Comparison of ENCODE assay signal across 14 cellular contexts in the genomic region with DNA sequence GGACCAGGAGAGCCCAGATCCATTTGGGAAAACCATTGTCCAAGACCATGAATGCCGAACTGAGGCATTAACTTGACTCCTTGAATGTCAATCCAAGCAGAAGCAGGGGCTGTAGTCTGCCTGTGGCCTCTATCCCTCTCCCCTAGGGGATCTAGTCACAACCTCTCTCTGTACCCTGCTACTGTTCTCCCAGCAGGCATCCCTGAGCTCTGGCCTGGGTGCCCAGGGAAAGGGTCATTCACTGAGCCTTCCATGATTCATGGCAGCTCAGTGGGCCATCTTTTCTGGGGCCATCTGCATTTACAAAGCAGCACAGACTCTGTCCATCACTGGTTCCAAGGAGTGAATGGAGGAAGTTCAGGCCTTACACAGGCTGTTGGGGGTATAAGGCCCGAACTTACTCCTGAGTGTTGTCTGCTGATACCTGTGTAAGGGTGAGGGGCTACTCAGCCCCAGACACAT.
DNase-seq lines count a peak whose midpoint lies in the region; ATAC-seq, FAIRE-seq and TF ChIP-seq lines count a peak whose summit lies in the region.
"Had no signal": no experiment of that assay in that cellular context is flagged by ENCODE, and none has a peak within 500 bp of the region (broad histone marks: within the 10 kb centered on the region; RNA-seq: fewer than 3 reads in every experiment).

No MANE protein-coding gene starts in this region.

- dilution Hi-C loops in keratinocyte (cut with MboI; ENCODE audit: extremely low pct_ligation_motif_present, low sequenced_read_pairs): no loop called here

- ATAC-seq in K562: no peak
- ATAC-seq: activated naive CD8-positive, alpha-beta T cell treated with anti-CD3 and anti-CD28 coated beads, Interleukin-2, amount 50 U/mL, for 24 hours had no signal

- H2AFZ ChIP-seq in K562 (ENCODE audit: low read depth, low read length) (no peak overlapping the region), keratinocyte (ENCODE audit: control insufficient read depth, low read length) (no peak overlapping the region)

- H4K20me1 ChIP-seq in K562 (replicated peaks; ENCODE audit: control insufficient read depth, insufficient read depth, low read length) (no peaks in the 10 kb centered on the region), keratinocyte (ENCODE audit: control insufficient read depth, extremely low read depth, insufficient read depth, low read length) (no peaks in the 10 kb centered on the region)

- no peak overlapping the region; a peak in 1 of 4 replicates for H3K9ac ChIP-seq in K562 (ENCODE audit: insufficient read depth in 1 of 2, low read depth in 2 of 2, low read length in 2 of 2)
- peak overlapping the region; percentile 91 for H3K9ac ChIP-seq in keratinocyte (ENCODE audit: control insufficient read depth, extremely low read depth, insufficient read depth, low read length)
- peak overlapping the region; percentile 73 for H3K9ac ChIP-seq in skeletal muscle satellite cell (ENCODE audit: low read depth, low read length)

- H3K9me1 ChIP-seq in K562 (ENCODE audit: control insufficient read depth, insufficient read depth, low read length) (no peaks in the 10 kb centered on the region), keratinocyte (ENCODE audit: control insufficient read depth, extremely low read depth, insufficient read depth, low read length) (no peaks in the 10 kb centered on the region)

- H3K4me1 ChIP-seq in K562 (replicated peaks in 1 of 2; ENCODE audit: control insufficient read depth in 2 of 2, insufficient read depth in 2 of 2, low read length in 2 of 2): peaks cover 19 to 22% of the 10 kb centered on the region in 2 experiments
- H3K4me1 ChIP-seq in keratinocyte (ENCODE audit: control insufficient read depth, extremely low read depth, insufficient read depth, low read length): peaks cover 51% of the 10 kb centered on the region
- H3K4me1 ChIP-seq in skeletal muscle satellite cell (ENCODE audit: control insufficient read depth, insufficient read depth, low read length): peaks cover 64% of the 10 kb centered on the region

- H3K27me3 ChIP-seq in AG04450 (ENCODE audit: control insufficient read depth, insufficient read depth, low read length) (no peaks in the 10 kb centered on the region), K562 (ENCODE audit: control insufficient read depth in 2 of 2, insufficient read depth in 2 of 2, low read length in 2 of 2) (no peaks in the 10 kb centered on the region), keratinocyte (ENCODE audit: control insufficient read depth, extremely low read depth, insufficient read depth, low read length) (no peaks in the 10 kb centered on the region), skeletal muscle satellite cell (ENCODE audit: control insufficient read depth, insufficient read depth, low read length) (no peaks in the 10 kb centered on the region)

- H3K4me2 ChIP-seq in K562 (ENCODE audit: insufficient read depth, low read length) (peak overlapping the region; percentile 61; the same call in 1 of the 2 replicates), keratinocyte (ENCODE audit: control insufficient read depth, extremely low read depth, insufficient read depth, low read depth, low read length) (peak overlapping the region; percentile 94), skeletal muscle satellite cell (ENCODE audit: low read length) (peak overlapping the region; percentile 31)

- in situ Hi-C loops in K562 (cut with MboI): no loop called here

- H3K4me3 ChIP-seq in AG04450 (ENCODE audit: low read depth, low read length): no peak overlapping the region
- no peak overlapping the region for H3K4me3 ChIP-seq in K562
- peak overlapping the region; percentile 46 to 67 (median 64) for H3K4me3 ChIP-seq in keratinocyte (ENCODE audit: control insufficient read depth in 2 of 3, extremely low read depth in 1 of 3, insufficient read depth in 2 of 3, low read depth in 1 of 3, low read length in 3 of 3)
- H3K4me3 ChIP-seq in skeletal muscle satellite cell (ENCODE audit: low read length): peak overlapping the region; percentile 1

- no peak for TF ChIP-seq RAD21 in K562 (CRISPR knock-in tag; conservative IDR thresholded peaks at IDR 0.05 in 1 of 2, IDR thresholded peaks at IDR 0.05 in 1 of 2)

- no peaks in the 10 kb centered on the region for H3K79me2 ChIP-seq in K562 (ENCODE audit: control insufficient read depth, insufficient read depth, low read length)
- peaks cover 10% of the 10 kb centered on the region for H3K79me2 ChIP-seq in keratinocyte (ENCODE audit: control insufficient read depth, insufficient read depth, low read length)

- POLR2A ChIA-PET in AG04450 (lab: Yijun Ruan, JAX): interaction anchor here (1.0 to 1.5 kb wide), 4 partner anchors 12 to 57 kb away, joined by 3 to 4 read pairs (median 3); no protein-coding TSS in a partner anchor
- POLR2A ChIA-PET in K562 (lab: Yijun Ruan, JAX): interaction anchor here (1.1 to 2.1 kb wide), 2 partner anchors 9 to 17 kb away, joined by 3 to 21 read pairs; no protein-coding TSS in a partner anchor

- H3K9me3 ChIP-seq in AG04450 (ENCODE audit: control insufficient read depth, insufficient read depth, low read length): no peaks in the 10 kb centered on the region
- H3K9me3 ChIP-seq in K562 (replicated peaks; ENCODE audit: control insufficient read depth, insufficient read depth, low read depth, low read length): no peaks in the 10 kb centered on the region
- no peaks in the 10 kb centered on the region for H3K9me3 ChIP-seq in keratinocyte (ENCODE audit: control insufficient read depth, low read depth, low read length)
- H3K9me3 ChIP-seq in skeletal muscle satellite cell (replicated peaks; ENCODE audit: low read length): no peaks in the 10 kb centered on the region

- H3K36me3 ChIP-seq in K562 (ENCODE audit: control insufficient read depth, insufficient read depth, low read length) (no peaks in the 10 kb centered on the region), keratinocyte (ENCODE audit: control insufficient read depth in 2 of 2, extremely low read depth in 1 of 2, insufficient read depth in 2 of 2, low read length in 2 of 2) (peaks cover 0 to 2% of the 10 kb centered on the region in 2 experiments), skeletal muscle satellite cell (ENCODE audit: insufficient read depth, low read length) (no peaks in the 10 kb centered on the region)

- DNase-seq in AG04450 (ENCODE audit: low read depth, low spot score) (no peak), K562 (ENCODE audit: extremely low read depth in 1 of 4, low spot score in 3 of 4) (no peak), keratinocyte (ENCODE audit: low read depth, low spot score) (no peak), germinal center (ENCODE audit: low spot score) (no peak), NCI-H510A treated with DMSO at 0.1 percent for 48 hours (lab: John Stamatoyannopoulos, UW) (no peak)
- DNase-seq in stimulated activated naive CD4-positive, alpha-beta T cell treated with Interleukin-2 at 50 U/mL for 16 hours (lab: John Stamatoyannopoulos, UW): no peak
- no peak for DNase-seq in activated CD4-positive, alpha-beta T cell treated with anti-CD3 and anti-CD28 coated beads, Interleukin-2, amount 50 U/mL, for 48 hours
- DNase-seq: activated naive CD8-positive, alpha-beta T cell treated with anti-CD3 and anti-CD28 coated beads, Interleukin-2, amount 50 U/mL, for 24 hours; Karpas-422; NCI-H1930; nephron progenitor cell; stimulated activated CD4-positive, alpha-beta T cell treated with anti-CD3 and anti-CD28 coated beads, Interleukin-4, amount 100 ng/mL, for 4 hours had no signal

- CTCF ChIA-PET in AG04450 (lab: Charles Lee): interaction anchor here (0.9 kb wide), 1 partner anchor 31 kb away, joined by 5 read pairs; no protein-coding TSS in a partner anchor
- CTCF ChIA-PET in K562 (lab: Yijun Ruan, JAX; ENCODE audit: low intra/inter-chr PET ratio): no interaction called here

- TF ChIP-seq EP300 in K562 (IDR thresholded peaks at IDR 0.05; ENCODE audit: low read length): no peak

- TF ChIP-seq POLR2A in K562 (conservative IDR thresholded peaks at IDR 0.05): no peak

- TF ChIP-seq CTCF in AG04450 (IDR thresholded peaks at IDR 0.05; ENCODE audit: low read depth, low read length) (no peak), K562 (IDR thresholded peaks at IDR 0.05 in 2 of 3, conservative IDR thresholded peaks at IDR 0.05 in 1 of 3; ENCODE audit: insufficient read depth in 2 of 3, low read depth in 1 of 3, low read length in 3 of 3) (no peak), keratinocyte (optimal IDR thresholded peaks at IDR 0.05 in 1 of 3, IDR thresholded peaks at IDR 0.05 in 1 of 3, conservative IDR thresholded peaks at IDR 0.05 in 1 of 3; ENCODE audit: extremely low read depth in 1 of 3, insufficient read depth in 2 of 3, low read length in 3 of 3) (no peak)

- WGBS in K562 (ENCODE audit: insufficient coverage, low coverage, missing lambda C conversion rate): 67% methylated on average over 2 of the region's 2 CpGs

- no TSS peak for BruUV-seq in K562 (replicated peaks; lab: Mats Ljungman, UMichigan)

- peak overlapping the region; percentile 94 for H3K27ac ChIP-seq in AG04450 (ENCODE audit: low read depth, low read length)
- H3K27ac ChIP-seq in K562 (ENCODE audit: extremely low read depth, low read depth, low read length): no peak overlapping the region
- H3K27ac ChIP-seq in keratinocyte (ENCODE audit: control insufficient read depth, insufficient read depth, low read length): peak overlapping the region; percentile 97

- intact Hi-C loops in K562 (cut with micrococcal nuclease): no loop called here

- no peak for FAIRE-seq in K562 (lab: Jason Lieb, UNC)
- FAIRE-seq in keratinocyte (lab: Jason Lieb, UNC): no peak
- FAIRE-seq: GM18507 had no signal

TF ChIP-seq in K562, 482 proteins besides CTCF, POLR2A, EP300 and RAD21 (continues in another document):
- TF ChIP-seq MTA1 (IDR thresholded peaks at IDR 0.05; ENCODE audit: borderline replicate concordance) (no peak), RCOR1 (IDR thresholded peaks at IDR 0.05; ENCODE audit: borderline replicate concordance in 1 of 2, low read depth in 2 of 2, low read length in 2 of 2) (no peak), TCFL5 (CRISPR knock-in tag; conservative IDR thresholded peaks at IDR 0.05) (no peak), NFYB (IDR thresholded peaks at IDR 0.05; ENCODE audit: extremely low read depth, insufficient read length) (no peak), RB1 (IDR thresholded peaks at IDR 0.05; ENCODE audit: low read depth) (no peak), POLR2AphosphoS5 (IDR thresholded peaks at IDR 0.05; ENCODE audit: control insufficient read depth, insufficient read depth, low read depth, low read length) (no peak), PYGO2 (tag; IDR thresholded peaks at IDR 0.05) (no peak), CHD2 (IDR thresholded peaks at IDR 0.05; ENCODE audit: low read depth, low read length) (no peak), KDM2B (CRISPR knock-in tag; IDR thresholded peaks at IDR 0.05) (no peak), ZFP36 (IDR thresholded peaks at IDR 0.05; ENCODE audit: low read depth, low read length, partially characterized antibody) (no peak)

Comparison
In these comparisons a context has a peak if more than half of its experiments do, and no peak if none do; other contexts are left out.
1. H3K4me3 ChIP-seq: peak in keratinocyte (3 of 3) and skeletal muscle satellite cell (single experiment); none in AG04450 (single experiment) and K562 (single experiment).
2. H3K4me2 ChIP-seq: peak in every context shown above with its lines; median percentile 94 in keratinocyte; 61 in K562; 31 in skeletal muscle satellite cell.
3. H3K9ac ChIP-seq: peak in keratinocyte (single experiment) and skeletal muscle satellite cell (single experiment); none in K562 (0 of 2).